Comparison of ENCODE assay signal across 8 cellular contexts in the genomic region with DNA sequence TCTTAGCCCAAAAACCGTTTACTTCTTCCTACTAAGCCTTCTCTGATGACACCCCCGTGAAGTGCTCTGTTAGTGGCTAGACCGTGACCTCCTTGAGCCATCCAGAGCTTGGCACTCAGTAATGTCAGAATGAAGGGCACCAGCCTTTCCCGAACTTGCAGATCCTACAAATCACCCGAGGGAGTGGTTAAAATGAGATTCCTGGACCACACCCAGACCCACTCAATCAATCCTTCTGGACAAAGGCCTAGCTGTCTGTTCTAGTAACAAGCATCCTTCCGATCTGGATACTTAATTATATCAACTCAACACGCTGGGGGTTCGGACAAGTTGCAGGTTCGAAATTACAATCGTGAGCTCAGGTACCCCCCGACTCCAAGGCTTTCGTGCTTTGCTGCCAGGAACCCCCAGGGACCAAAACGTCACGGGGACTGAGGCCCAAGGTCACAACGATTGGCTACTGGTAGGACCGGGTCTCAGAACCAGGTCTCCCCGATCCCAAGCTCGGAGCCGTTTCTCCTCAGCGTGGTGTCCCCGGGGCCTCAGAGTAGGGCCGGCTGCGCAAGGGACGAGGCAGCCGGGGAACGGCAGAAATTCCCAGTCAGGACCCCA. TPM values are rescaled to one million over a fixed set of nuclear protein-coding genes. Genes with fewer than 3 reads are reported as not detected.
A peak's percentile ranks its signal among the peaks of the same experiment; 100 is the strongest.
DNase-seq lines count a peak whose midpoint lies in the region; ATAC-seq and TF ChIP-seq lines count a peak whose summit lies in the region.

No MANE protein-coding gene starts in this region.

- H3K9me3 ChIP-seq in T-helper 17 cell (ENCODE audit: control insufficient read depth, low read length, poor library complexity, severe bottlenecking) (no peaks in the 10 kb centered on the region), endocrine pancreas (ENCODE audit: control insufficient read depth, low read length) (no peaks in the 10 kb centered on the region), thyroid gland (no peaks in the 10 kb centered on the region)

- no peak for TF ChIP-seq CTCF in GM10248 (IDR thresholded peaks at IDR 0.05; ENCODE audit: control extremely low read depth, extremely low read depth, low read depth, missing control alignments)
- TF ChIP-seq CTCF in mesothelial cell of epicardium (IDR thresholded peaks at IDR 0.05; ENCODE audit: unreplicated experiment), result no peak
- no peak for TF ChIP-seq CTCF in thyroid gland (IDR thresholded peaks at IDR 0.05)

- ATAC-seq in GM21576 (IDR thresholded peaks at IDR 0.05; ENCODE audit: unreplicated experiment), result peak; percentile 29
- peak; percentile 16 for ATAC-seq in T-helper 17 cell
- ATAC-seq in HG02970 (IDR thresholded peaks at IDR 0.05; ENCODE audit: low FRiP score, unreplicated experiment), result no peak

- DNase-seq in GM10248 (ENCODE audit: extremely low spot score) (peak; percentile 57), T-helper 17 cell (no peak), mesothelial cell of epicardium (ENCODE audit: low spot score in 2 of 2, unreplicated experiment in 2 of 2) (no peak), thyroid gland (peak; percentile 21 to 33)

- H3K27me3 Mint-ChIP-seq in IgD-negative memory B cell (no peaks in the 10 kb centered on the region), T-helper 17 cell (no peaks in the 10 kb centered on the region), mesothelial cell of epicardium (ENCODE audit: low read depth) (no peaks in the 10 kb centered on the region)

- H3K4me3 Mint-ChIP-seq in IgD-negative memory B cell (peak overlapping the region; percentile 89 to 97 (median 96)), T-helper 17 cell (peak overlapping the region; percentile 93), mesothelial cell of epicardium (peak overlapping the region; percentile 88)

- H3K36me3 Mint-ChIP-seq in IgD-negative memory B cell (no peaks in the 10 kb centered on the region), T-helper 17 cell (ENCODE audit: low read depth) (no peaks in the 10 kb centered on the region), mesothelial cell of epicardium (peaks cover 9% of the 10 kb centered on the region)

- H3K27ac ChIP-seq in thyroid gland, result peak overlapping the region; percentile 3 to 92 (median 73)

- H3K4me1 Mint-ChIP-seq in IgD-negative memory B cell (peaks cover 17 to 20% (median 19%) of the 10 kb centered on the region in 3 donors), T-helper 17 cell (peaks cover 14% of the 10 kb centered on the region), mesothelial cell of epicardium (peaks cover 15% of the 10 kb centered on the region)

- H3K9ac ChIP-seq in endocrine pancreas (ENCODE audit: control insufficient read depth, insufficient read depth, low read length), result peak overlapping the region; percentile 67

- intact Hi-C loops in thyroid gland (cut with DNase I), result no loop called here

- H3K36me3 ChIP-seq in endocrine pancreas (ENCODE audit: control insufficient read depth, insufficient read depth, low read length), result no peaks in the 10 kb centered on the region
- H3K36me3 ChIP-seq in thyroid gland, result no peaks in the 10 kb centered on the region

- peak overlapping the region; percentile 68 for H3K4me3 ChIP-seq in endocrine pancreas (ENCODE audit: control insufficient read depth, insufficient read depth, low read length)
- H3K4me3 ChIP-seq in thyroid gland (replicated peaks in 1 of 3), result peak overlapping the region; percentile 53 to 97 (median 88)

- peak overlapping the region; percentile 86 to 94 (median 88) for H3K27ac Mint-ChIP-seq in IgD-negative memory B cell
- H3K27ac Mint-ChIP-seq in T-helper 17 cell, result peak overlapping the region; percentile 81
- H3K27ac Mint-ChIP-seq in mesothelial cell of epicardium, result peak overlapping the region; percentile 93

- CTCF ChIA-PET in GM10248 (lab: Yijun Ruan, JAX), result interaction anchor here (0.6 to 13.1 kb wide), 9 partner anchors 13 to 371 kb away, joined by 3 to 112 read pairs (median 4); partner anchors contain the start of gene POLR2C

- no peaks in the 10 kb centered on the region for H3K9me3 Mint-ChIP-seq in IgD-negative memory B cell
- H3K9me3 Mint-ChIP-seq in mesothelial cell of epicardium, result no peaks in the 10 kb centered on the region

- no peaks in the 10 kb centered on the region for H3K27me3 ChIP-seq in endocrine pancreas (ENCODE audit: control insufficient read depth, insufficient read depth, low read length)
- no peaks in the 10 kb centered on the region for H3K27me3 ChIP-seq in thyroid gland

- TF ChIP-seq POLR2A in thyroid gland (IDR thresholded peaks at IDR 0.05), result no peak

- peaks cover 9% of the 10 kb centered on the region for H3K4me1 ChIP-seq in endocrine pancreas (ENCODE audit: control insufficient read depth, insufficient read depth, low read length)
- peaks cover 18 to 20% of the 10 kb centered on the region in 2 donors for H3K4me1 ChIP-seq in thyroid gland

- POLR2A ChIA-PET in GM10248 (lab: Yijun Ruan, JAX), result interaction anchor here (0.9 to 1.7 kb wide), 6 partner anchors 13 to 45 kb away, joined by 3 to 9 read pairs (median 4); partner anchors contain the start of gene POLR2C

- 5 to 8% methylated on average over 7 to 15 of the region's 26 CpGs for WGBS in thyroid gland, 2 donors

RNA-seq across cellular contexts. Expression of gene CIAPIN1, which starts 0.5 kb away (rescaled TPM):
- 41.2 TPM for polyA plus RNA-seq in IgD-negative memory B cell
- 10 to 100 TPM; 19.3 to 35.0 TPM for total RNA-seq in T-helper 17 cell
- total RNA-seq in mesothelial cell of epicardium, result 57.5 to 62.9 TPM (median 59.0 TPM) in 3 replicates
- 10 to 100 TPM; 29.2 to 41.2 (median 35.5) TPM for total RNA-seq in thyroid gland

RNA-seq across cellular contexts. Expression of gene COQ9, which starts 0.6 kb away (rescaled TPM):
- polyA plus RNA-seq in IgD-negative memory B cell, result 25.6 TPM
- total RNA-seq in T-helper 17 cell, result 10 to 100 TPM; 14.2 to 15.3 TPM
- total RNA-seq in mesothelial cell of epicardium, result 43.5 to 48.3 TPM (median 47.4 TPM) in 3 replicates
- total RNA-seq in thyroid gland, result 100 to 1,000 TPM in 1 of 4 donors, 10 to 100 TPM in 3; 41.8 to 112 (median 76.1) TPM

RNA-seq across cellular contexts. Expression of gene POLR2C, which starts 15.8 kb away (rescaled TPM):
- 28.3 TPM for polyA plus RNA-seq in IgD-negative memory B cell
- 10 to 100 TPM; 76.1 to 82.6 TPM for total RNA-seq in T-helper 17 cell
- total RNA-seq in mesothelial cell of epicardium, result 62.1 to 69.1 TPM (median 65.0 TPM) in 3 replicates
- total RNA-seq in thyroid gland, result 100 to 1,000 TPM; 126 to 212 (median 174) TPM

RNA-seq across cellular contexts. Expression of gene DOK4, which starts 39.7 kb away (rescaled TPM):
- 0.46 TPM for polyA plus RNA-seq in IgD-negative memory B cell
- total RNA-seq in T-helper 17 cell, result 1 to 10 TPM; 1.8 to 2.6 TPM
- total RNA-seq in mesothelial cell of epicardium, result 79.0 to 83.6 TPM (median 83.6 TPM) in 3 replicates
- total RNA-seq in thyroid gland, result 10 to 100 TPM in 2 of 4 donors, 1 to 10 TPM in 2; 9.1 to 27.3 (median 13.3) TPM

RNA-seq across cellular contexts. Expression of gene CCL17, which starts 42.1 kb away (rescaled TPM):
- polyA plus RNA-seq in IgD-negative memory B cell, result not detected
- total RNA-seq in T-helper 17 cell (not detected), mesothelial cell of epicardium (not detected in 3 replicates), thyroid gland (not detected)

Comparison
In these comparisons a context has a peak if more than half of its experiments do, and no peak if none do; other contexts are left out.
1. DNase-seq: peak in GM10248 (single experiment) and thyroid gland (2 of 2); none in T-helper 17 cell (0 of 3) and mesothelial cell of epicardium (0 of 2).
2. Peak in every context shown above with its lines, with median percentiles within 50 percentile points of each other: H3K27ac Mint-ChIP-seq and H3K4me3 Mint-ChIP-seq.